Comparison of ENCODE assay signal across 9 cellular contexts in the genomic region with DNA sequence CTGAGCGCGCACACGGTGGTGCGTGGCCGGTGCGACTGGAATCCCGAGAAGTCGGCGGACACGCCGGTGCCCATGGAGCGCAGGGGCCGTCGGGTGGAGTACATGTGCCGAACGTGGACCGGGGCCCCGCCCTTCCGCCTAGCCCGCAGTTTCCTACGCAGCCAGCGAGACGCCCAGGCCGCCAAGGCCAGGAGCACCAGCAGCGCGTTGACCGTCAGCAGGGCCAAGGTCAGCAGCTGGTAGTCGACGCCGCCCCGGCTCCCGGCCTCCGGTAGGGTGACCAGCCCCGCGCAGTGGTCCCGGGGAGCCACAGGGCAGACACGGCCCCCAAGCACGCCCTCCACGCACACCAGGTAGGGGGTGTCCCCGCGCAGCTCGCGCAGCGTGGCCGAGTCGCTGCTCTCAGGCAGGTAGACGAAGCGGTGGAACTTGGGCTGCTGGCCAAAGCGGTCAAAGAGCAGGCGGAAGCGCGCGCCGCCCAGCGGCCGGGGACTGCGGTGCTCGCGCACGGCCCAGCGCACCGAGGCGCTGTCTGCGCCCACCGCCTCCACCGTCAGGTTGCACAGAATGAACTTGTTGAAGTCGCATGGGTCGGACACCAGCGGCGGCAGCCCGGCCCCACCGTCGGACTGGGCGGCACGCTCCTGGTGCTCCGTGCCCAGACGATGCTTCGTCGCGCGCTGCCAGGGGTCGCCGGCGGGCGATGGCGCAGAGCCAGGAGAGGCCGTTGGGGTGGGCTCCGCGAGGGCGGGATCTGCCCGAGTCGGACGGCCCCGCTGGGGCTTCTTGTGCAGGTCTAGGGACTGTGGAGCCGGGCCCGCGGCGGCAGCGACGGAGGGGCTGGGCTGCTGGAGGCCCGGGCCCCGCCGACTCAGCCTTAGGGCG. TPM values are rescaled to one million over a fixed set of nuclear protein-coding genes. Genes with fewer than 3 reads are reported as not detected.
A peak's percentile ranks its signal among the peaks of the same experiment; 100 is the strongest.
DNase-seq lines count a peak whose midpoint lies in the region; ATAC-seq, FAIRE-seq and TF ChIP-seq lines count a peak whose summit lies in the region.
"Had no signal": no experiment of that assay in that cellular context is flagged by ENCODE, and none has a peak within 500 bp of the region (broad histone marks: within the 10 kb centered on the region; RNA-seq: fewer than 3 reads in every experiment).

No MANE protein-coding gene starts in this region.

- peaks cover 5% of the 10 kb centered on the region for H3K4me1 Mint-ChIP-seq in activated naive CD8-positive, alpha-beta T cell treated with anti-CD3 and anti-CD28 coated beads, Interleukin-2, amount 50 U/mL, for 24 hours

- H3K36me3 ChIP-seq in pancreas: no peaks in the 10 kb centered on the region

- TF ChIP-seq CTCF in pancreas (IDR thresholded peaks at IDR 0.05): peak; percentile 68 to 75 (median 71)

- no peak overlapping the region for H3K4me3 Mint-ChIP-seq in activated naive CD8-positive, alpha-beta T cell treated with anti-CD3 and anti-CD28 coated beads, Interleukin-2, amount 50 U/mL, for 24 hours

- no peaks in the 10 kb centered on the region for H3K27me3 ChIP-seq in pancreas

- DNase-seq in GM03348 (ENCODE audit: low spot score): peak; percentile 51
- peak; percentile 75 for DNase-seq in NCI-H1105 treated with DMSO at 0.1 percent for 48 hours (lab: John Stamatoyannopoulos, UW)
- peak; percentile 35 for DNase-seq in activated naive CD8-positive, alpha-beta T cell treated with anti-CD3 and anti-CD28 coated beads, Interleukin-2, amount 50 U/mL, for 24 hours
- DNase-seq in left ventricle myocardium superior: peak; percentile 90
- DNase-seq in pancreas: peak; percentile 79 to 96 (median 92)

- H3K9me3 Mint-ChIP-seq in activated naive CD8-positive, alpha-beta T cell treated with anti-CD3 and anti-CD28 coated beads, Interleukin-2, amount 50 U/mL, for 24 hours: no peaks in the 10 kb centered on the region

- H3K4me3 ChIP-seq in pancreas: peak overlapping the region; percentile 21 to 64 (median 52)

- no peaks in the 10 kb centered on the region for H3K36me3 Mint-ChIP-seq in activated naive CD8-positive, alpha-beta T cell treated with anti-CD3 and anti-CD28 coated beads, Interleukin-2, amount 50 U/mL, for 24 hours (ENCODE audit: low read depth)

- peak; percentile 33 for ATAC-seq in activated naive CD8-positive, alpha-beta T cell treated with anti-CD3 and anti-CD28 coated beads, Interleukin-2, amount 50 U/mL, for 24 hours
- peak; percentile 70 for ATAC-seq in left ventricle myocardium superior
- peak; percentile 83 to 90 (median 88) for ATAC-seq in pancreas
- no peak for ATAC-seq in GM19023 (IDR thresholded peaks at IDR 0.05; ENCODE audit: unreplicated experiment)
- ATAC-seq in GM21423 (IDR thresholded peaks at IDR 0.05; ENCODE audit: unreplicated experiment): no peak
- ATAC-seq in HG02763 (IDR thresholded peaks at IDR 0.05; ENCODE audit: unreplicated experiment): no peak

- H3K4me1 ChIP-seq in pancreas: peaks cover 0 to 6% (median 5%) of the 10 kb centered on the region in 3 donors

- no peak for FAIRE-seq in pancreas (lab: Jason Lieb, UNC)
- FAIRE-seq: TTC549 had no signal

- H3K9me3 ChIP-seq in pancreas: no peaks in the 10 kb centered on the region

- peak overlapping the region in 3 of 4 donors; percentile 17 to 42 (median 39) for H3K27ac ChIP-seq in pancreas

- 4% methylated on average over 92 to 104 of the region's 104 CpGs for WGBS in pancreas, 2 donors

- H3K27me3 Mint-ChIP-seq in activated naive CD8-positive, alpha-beta T cell treated with anti-CD3 and anti-CD28 coated beads, Interleukin-2, amount 50 U/mL, for 24 hours: peaks cover 61% of the 10 kb centered on the region

- intact Hi-C loops in left ventricle myocardium superior (cut with micrococcal nuclease): no loop called here
- intact Hi-C loops in pancreas (cut with DNase I): loop anchor here in 1 of 3 donors (10.0 kb wide), 1 partner anchor 149 kb away; no protein-coding TSS in a partner anchor

- no peak overlapping the region for H3K27ac Mint-ChIP-seq in activated naive CD8-positive, alpha-beta T cell treated with anti-CD3 and anti-CD28 coated beads, Interleukin-2, amount 50 U/mL, for 24 hours

RNA-seq across cellular contexts. Expression of a gene that starts 2.2 kb away (rescaled TPM):
- total RNA-seq in left ventricle myocardium superior (2.4 TPM), pancreas (1 to 10 TPM in 1 of 6 donors, under 1 TPM in 5; 0.14 to 2.2 (median 0.55) TPM)
- polyA plus RNA-seq in pancreas: under 1 TPM; 0.19 to 0.28 TPM

Comparison
In these comparisons a context has a peak if more than half of its experiments do, and no peak if none do; other contexts are left out.
1. DNase-seq: peak in every context shown above with its lines; median percentile 92 in pancreas; 90 in left ventricle myocardium superior; 75 in NCI-H1105 treated with DMSO at 0.1 percent for 48 hours; 51 in GM03348; 35 in activated naive CD8-positive, alpha-beta T cell treated with anti-CD3 and anti-CD28 coated beads, Interleukin-2, amount 50 U/mL, for 24 hours.
2. ATAC-seq: peak in activated naive CD8-positive, alpha-beta T cell treated with anti-CD3 and anti-CD28 coated beads, Interleukin-2, amount 50 U/mL, for 24 hours (single experiment), left ventricle myocardium superior (single experiment) and pancreas (4 of 4); none in GM19023 (single experiment), GM21423 (single experiment) and HG02763 (single experiment).